18 cellular contexts compared by ENCODE assay signal in the genomic region with DNA sequence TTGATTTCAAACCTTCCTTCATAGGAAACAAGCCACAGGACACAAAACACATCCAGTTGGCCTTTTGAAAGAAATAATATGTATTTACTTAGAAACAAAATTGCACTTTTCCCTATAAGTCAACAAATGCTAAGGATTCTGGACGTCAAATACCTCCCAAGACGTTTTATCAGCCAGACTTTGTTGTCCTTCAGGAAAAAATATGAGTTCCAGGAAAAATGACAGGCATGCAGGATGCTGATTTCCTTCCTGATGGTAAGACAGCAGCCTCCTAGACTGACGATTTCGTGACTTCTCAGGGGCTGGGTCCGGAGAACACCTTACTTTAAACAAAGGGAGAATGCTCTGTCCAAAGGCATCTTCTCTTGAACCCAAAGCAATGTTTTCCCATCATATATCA.
DNase-seq lines count a peak whose midpoint lies in the region; ATAC-seq and TF ChIP-seq lines count a peak whose summit lies in the region.
"Had no signal": no experiment of that assay in that cellular context is flagged by ENCODE, and none has a peak within 500 bp of the region (broad histone marks: within the 10 kb centered on the region; RNA-seq: fewer than 3 reads in every experiment).

No MANE protein-coding gene starts in this region.

- no peak overlapping the region for H2BK12ac ChIP-seq in mesenchymal stem cell (ENCODE audit: low read length in 2 of 2)

- H3K27me3 ChIP-seq in H7 (ENCODE audit: control insufficient read depth, insufficient read depth, low read length) (no peaks in the 10 kb centered on the region), mesenchymal stem cell (ENCODE audit: control insufficient read depth in 1 of 2, insufficient read depth in 1 of 2, low read length in 2 of 2) (no peaks in the 10 kb centered on the region)
- H3K27me3 ChIP-seq: BLaER1 had no signal

- H3K23ac ChIP-seq in mesenchymal stem cell (ENCODE audit: low read length in 2 of 2), result no peak overlapping the region

- H3K4me2 ChIP-seq in mesenchymal stem cell (ENCODE audit: low read length, poor library complexity, severe bottlenecking), result no peak overlapping the region
- H3K4me2 ChIP-seq: BLaER1 had no signal

- TF ChIP-seq POLR2A in GM18505 (IDR thresholded peaks at IDR 0.05; ENCODE audit: borderline replicate concordance, extremely low read depth, insufficient read depth, insufficient read length), result no peak

- peak; percentile 6 for DNase-seq in H7
- no peak for DNase-seq in endothelial cell (ENCODE audit: low spot score)
- DNase-seq in mesenchymal stem cell, result no peak
- no peak for DNase-seq in NCI-H2107 (lab: John Stamatoyannopoulos, UW)
- DNase-seq: CD4-positive, CD25-positive, alpha-beta regulatory T cell; CD8-positive, alpha-beta T cell; DMS 273 treated with DMSO at 0.1 percent for 48 hours; DMS79; EL; GDM1; GOT3; HCEC 1CT had no signal

- H3K27ac ChIP-seq in mesenchymal stem cell (ENCODE audit: low read length, poor library complexity, severe bottlenecking), result no peak overlapping the region
- H3K27ac ChIP-seq: BLaER1, C4-2B had no signal

- H3K36me3 ChIP-seq in H7 (replicated peaks; ENCODE audit: control insufficient read depth, insufficient read depth, low read length), result no peaks in the 10 kb centered on the region
- H3K36me3 ChIP-seq in mesenchymal stem cell (ENCODE audit: control insufficient read depth in 1 of 2, insufficient read depth in 2 of 2, low read depth in 1 of 2, low read length in 2 of 2), result no peaks in the 10 kb centered on the region
- H3K36me3 ChIP-seq: BLaER1 had no signal

- H2BK5ac ChIP-seq in mesenchymal stem cell (ENCODE audit: low read depth, low read length, poor library complexity, severe bottlenecking), result no peak overlapping the region

- peaks cover 3% of the 10 kb centered on the region for H3K36me3 Mint-ChIP-seq in endothelial cell (ENCODE audit: low read depth, unreplicated experiment)
- H3K36me3 Mint-ChIP-seq: CD4-positive, CD25-positive, alpha-beta regulatory T cell had no signal

- no peaks in the 10 kb centered on the region for H3K79me1 ChIP-seq in mesenchymal stem cell (replicated peaks; ENCODE audit: low read length, poor library complexity, severe bottlenecking)

- no peak overlapping the region for H3K9ac ChIP-seq in mesenchymal stem cell (ENCODE audit: low read length)
- H3K9ac ChIP-seq: BLaER1 had no signal

- H3K4me3 Mint-ChIP-seq in endothelial cell (ENCODE audit: unreplicated experiment), result no peak overlapping the region
- H3K4me3 Mint-ChIP-seq: B cell; CD8-positive, alpha-beta T cell had no signal

- no peak overlapping the region for H4K8ac ChIP-seq in mesenchymal stem cell (ENCODE audit: low read length)

- no peak for ATAC-seq in GM18868 (IDR thresholded peaks at IDR 0.05; ENCODE audit: unreplicated experiment)
- no peak for ATAC-seq in GM18505 (IDR thresholded peaks at IDR 0.05; ENCODE audit: unreplicated experiment)
- ATAC-seq: CD8-positive, alpha-beta T cell; GM12878 had no signal

- no peaks in the 10 kb centered on the region for H3K9me3 ChIP-seq in mesenchymal stem cell (ENCODE audit: control insufficient read depth, low read length)
- H3K9me3 ChIP-seq: BLaER1 had no signal

- H2BK15ac ChIP-seq in mesenchymal stem cell (ENCODE audit: low read depth, poor library complexity, severe bottlenecking), result peak overlapping the region; percentile 13

- WGBS in mesenchymal stem cell, result 81% methylated on average over 5 of the region's 5 CpGs

- H3K14ac ChIP-seq in mesenchymal stem cell (ENCODE audit: low read length in 2 of 2), result no peak overlapping the region

- H3K18ac ChIP-seq in mesenchymal stem cell (ENCODE audit: low read depth in 1 of 2, low read length in 2 of 2), result no peak overlapping the region

- H3K27ac Mint-ChIP-seq in endothelial cell (ENCODE audit: unreplicated experiment), result peak overlapping the region; percentile 91
- H3K27ac Mint-ChIP-seq: B cell; CD8-positive, alpha-beta T cell had no signal

- peaks cover 7% of the 10 kb centered on the region for H3K4me1 ChIP-seq in mesenchymal stem cell (ENCODE audit: control insufficient read depth, insufficient read depth, low read depth, low read length)

- no peak overlapping the region for H2AK5ac ChIP-seq in mesenchymal stem cell (ENCODE audit: low read length, severe bottlenecking)

- no peak overlapping the region for H2BK120ac ChIP-seq in mesenchymal stem cell (ENCODE audit: low read depth, low read length)

- H3K4ac ChIP-seq in mesenchymal stem cell (ENCODE audit: low read depth in 1 of 2, low read length in 2 of 2), result no peak overlapping the region

- no peak overlapping the region for H3K4me3 ChIP-seq in H7 (ENCODE audit: insufficient read depth, low read depth, low read length)
- no peak overlapping the region for H3K4me3 ChIP-seq in mesenchymal stem cell (ENCODE audit: insufficient read depth in 1 of 2, low read depth in 1 of 2, low read length in 2 of 2)
- H3K4me3 ChIP-seq: BLaER1, GM12878 had no signal

- TF ChIP-seq CTCF in endothelial cell (IDR thresholded peaks at IDR 0.05; ENCODE audit: unreplicated experiment), result no peak

- peaks cover 44% of the 10 kb centered on the region for H3K4me1 Mint-ChIP-seq in endothelial cell (ENCODE audit: unreplicated experiment)

- peaks cover 21% of the 10 kb centered on the region for H3K27me3 Mint-ChIP-seq in endothelial cell (ENCODE audit: unreplicated experiment)

- no peak overlapping the region for H4K91ac ChIP-seq in mesenchymal stem cell (ENCODE audit: low read length)

- no peaks in the 10 kb centered on the region for H3K9me3 Mint-ChIP-seq in endothelial cell (ENCODE audit: unreplicated experiment)
- H3K9me3 Mint-ChIP-seq: CD4-positive, CD25-positive, alpha-beta regulatory T cell; CD8-positive, alpha-beta T cell had no signal

- no peak overlapping the region for H2AFZ ChIP-seq in mesenchymal stem cell (ENCODE audit: low read depth, low read length)
